In genomic region chr3:69739204-69740102, GRCh38 we compare ENCODE assay signal across 8 cellular contexts. TPM values are rescaled to one million over a fixed set of nuclear protein-coding genes. Genes with fewer than 3 reads are reported as not detected.
A peak's percentile ranks its signal among the peaks of the same experiment; 100 is the strongest.
DNase-seq lines count a peak whose midpoint lies in the region; ATAC-seq and TF ChIP-seq lines count a peak whose summit lies in the region.

TSS of gene MITF (plus strand) at chr3:69739464. CDS start at chr3:69739598, 134 bp downstream.

- ATAC-seq in HG02610 (IDR thresholded peaks at IDR 0.05; ENCODE audit: unreplicated experiment) (peak; percentile 100), SK-N-SH treated with all-trans-retinoic acid at 6 μM for 48 hours (peak; percentile 98), left lobe of liver (peak; percentile 98)

- H3K9me3 Mint-ChIP-seq in activated CD4-positive, alpha-beta T cell treated with anti-CD3 and anti-CD28 coated beads, Interleukin-2, amount 10 ng/mL, durations not matched to agents 7 days and 5 days: no peaks in the 10 kb centered on the region

- H3K27ac Mint-ChIP-seq in activated CD4-positive, alpha-beta T cell treated with anti-CD3 and anti-CD28 coated beads, Interleukin-2, amount 10 ng/mL, durations not matched to agents 7 days and 5 days: no peak within 1 kb of the TSS

- peak; percentile 28 for DNase-seq in activated CD4-positive, alpha-beta T cell treated with anti-CD3 and anti-CD28 coated beads, Interleukin-2, amount 10 ng/mL, durations not matched to agents 7 days and 5 days
- DNase-seq in activated CD4-positive, alpha-beta T cell treated with anti-CD3 and anti-CD28 coated beads, Interleukin-2, amount 50 U/mL, for 4 hours: no peak
- DNase-seq in NAMALWA (ENCODE audit: low spot score) (peak; percentile 38), dermis microvascular lymphatic vessel endothelial cell (ENCODE audit: low read depth in 2 of 2) (peak; percentile 80 to 92), left lobe of liver (ENCODE audit: low spot score) (peak; percentile 94)
- DNase-seq in stimulated activated CD4-positive, alpha-beta T cell treated with anti-CD3 and anti-CD28 coated beads, Interleukin-1b, Interleukin-23, amount 100 ng/mL, for 48 hours: peak; percentile 52

- POLR2A ChIA-PET in activated CD4-positive, alpha-beta T cell treated with anti-CD3 and anti-CD28 coated beads, Interleukin-2, amount 10 ng/mL, durations not matched to agents 7 days and 5 days (lab: Charles Lee): no interaction called here

- CTCF ChIA-PET in activated CD4-positive, alpha-beta T cell treated with anti-CD3 and anti-CD28 coated beads, Interleukin-2, amount 10 ng/mL, durations not matched to agents 7 days and 5 days (lab: Charles Lee): interaction anchor here (1.0 kb wide), 1 partner anchor 10 kb away, joined by 4 read pairs; no protein-coding TSS in a partner anchor

- peak within 1 kb of the TSS; percentile 64 for H3K4me3 Mint-ChIP-seq in activated CD4-positive, alpha-beta T cell treated with anti-CD3 and anti-CD28 coated beads, Interleukin-2, amount 10 ng/mL, durations not matched to agents 7 days and 5 days

- H3K4me1 Mint-ChIP-seq in activated CD4-positive, alpha-beta T cell treated with anti-CD3 and anti-CD28 coated beads, Interleukin-2, amount 10 ng/mL, durations not matched to agents 7 days and 5 days: peaks cover 8% of the 10 kb centered on the region

- peaks cover 2% of the 10 kb centered on the region for H3K36me3 Mint-ChIP-seq in activated CD4-positive, alpha-beta T cell treated with anti-CD3 and anti-CD28 coated beads, Interleukin-2, amount 10 ng/mL, durations not matched to agents 7 days and 5 days (ENCODE audit: low read depth)

- H3K27me3 Mint-ChIP-seq in activated CD4-positive, alpha-beta T cell treated with anti-CD3 and anti-CD28 coated beads, Interleukin-2, amount 10 ng/mL, durations not matched to agents 7 days and 5 days: peaks cover 67% of the 10 kb centered on the region

TF ChIP-seq in SK-N-SH treated with all-trans-retinoic acid at 6 μM for 48 hours, 23 proteins besides CTCF, POLR2A, EP300 and RAD21:
- 0 out of 2 replicates have a peak, but pooled peaks have one; percentile 19 for TF ChIP-seq ZFP3 (CRISPR knock-in tag; IDR thresholded peaks at IDR 0.05)
- 0 out of 2 replicates have a peak, but pooled peaks have one; percentile 25 for TF ChIP-seq PATZ1 (CRISPR knock-in tag; IDR thresholded peaks at IDR 0.05; ENCODE audit: borderline replicate concordance)
- no peak for TF ChIP-seq OSR1 (CRISPR knock-in tag; IDR thresholded peaks at IDR 0.05)

RNA-seq across cellular contexts. Expression of gene MITF, which starts in this region (rescaled TPM):
- total RNA-seq in activated CD4-positive, alpha-beta T cell treated with anti-CD3 and anti-CD28 coated beads, Interleukin-2, amount 10 ng/mL, durations not matched to agents 7 days and 5 days: under 1 TPM in 1 of 2 experiments, not detected in 1; 0.10 TPM
- total RNA-seq in dermis microvascular lymphatic vessel endothelial cell: 3.0 and 5.7 TPM in 2 replicates
- total RNA-seq in left lobe of liver: 4.3 TPM

Comparison
In these comparisons a context has a peak if more than half of its experiments do, and no peak if none do; other contexts are left out.
1. Peak in DNase-seq in activated CD4-positive, alpha-beta T cell treated with anti-CD3 and anti-CD28 coated beads, Interleukin-2, amount 10 ng/mL, durations not matched to agents 7 days and 5 days; RNA of the gene not detected or under 1 TPM.
2. DNase-seq: peak in NAMALWA (single experiment), dermis microvascular lymphatic vessel endothelial cell (2 of 2), left lobe of liver (single experiment) and stimulated activated CD4-positive, alpha-beta T cell treated with anti-CD3 and anti-CD28 coated beads, Interleukin-1b, Interleukin-23, amount 100 ng/mL, for 48 hours (single experiment); none in activated CD4-positive, alpha-beta T cell treated with anti-CD3 and anti-CD28 coated beads, Interleukin-2, amount 50 U/mL, for 4 hours (0 of 2).
3. Peak in every context shown above with its lines, with median percentiles within 50 percentile points of each other: ATAC-seq.